Comparison of ENCODE assay signal across 19 cellular contexts in the genomic region with DNA sequence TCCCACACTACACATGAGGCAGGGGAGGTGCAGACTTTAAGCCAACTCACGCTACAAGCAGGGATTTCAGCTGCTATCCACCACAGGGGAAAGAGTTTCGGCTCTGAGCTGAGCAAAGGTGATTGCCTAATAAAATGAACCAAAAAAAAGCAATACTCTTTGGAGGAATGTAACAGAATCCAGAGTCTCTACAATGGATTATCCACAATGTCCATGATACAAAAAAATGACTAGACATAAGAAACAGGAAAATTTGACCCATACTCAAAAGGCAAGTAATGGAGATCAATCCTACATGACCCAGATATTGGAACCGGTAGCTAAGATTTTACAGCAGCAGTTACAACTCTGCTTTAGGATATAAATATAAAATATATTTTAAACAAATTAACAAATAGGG. TPM values are rescaled to one million over a fixed set of nuclear protein-coding genes. Genes with fewer than 3 reads are reported as not detected.
DNase-seq lines count a peak whose midpoint lies in the region; ATAC-seq and TF ChIP-seq lines count a peak whose summit lies in the region.
"Had no signal": no experiment of that assay in that cellular context is flagged by ENCODE, and none has a peak within 500 bp of the region (broad histone marks: within the 10 kb centered on the region; RNA-seq: fewer than 3 reads in every experiment).

No MANE protein-coding gene starts in this region.

- H3K27ac ChIP-seq in HEK293 (ENCODE audit: extremely low read depth, low read depth, low read length): no peak overlapping the region
- H3K27ac ChIP-seq: BLaER1 had no signal

- no peak for TF ChIP-seq CTCF in Calu3 (IDR thresholded peaks at IDR 0.05; ENCODE audit: unreplicated experiment)
- no peak for TF ChIP-seq CTCF in HEK293 (tag by site-specific recombination; IDR thresholded peaks at IDR 0.05)
- TF ChIP-seq CTCF in GM13977 (IDR thresholded peaks at IDR 0.05; ENCODE audit: extremely low read depth, insufficient read depth, missing control alignments): no peak

- intact Hi-C loops in Calu3 (cut with micrococcal nuclease; ENCODE audit: unreplicated experiment): no loop called here

- no peaks in the 10 kb centered on the region for H3K9me3 ChIP-seq in HEK293 (ENCODE audit: control insufficient read depth, insufficient read depth, low read depth, low read length)
- H3K9me3 ChIP-seq: BE2C had no signal

- DNase-seq in Calu3 (no peak), GM13977 (ENCODE audit: low spot score) (no peak), OCI-M2 (lab: John Stamatoyannopoulos, UW; ENCODE audit: unreplicated experiment) (no peak), germinal center (ENCODE audit: low spot score) (no peak)
- DNase-seq: 8988T; ACHN; BE2C; C1 segment of cervical spinal cord; CD4-positive, alpha-beta memory T cell; CD4-positive, CD25-positive, alpha-beta regulatory T cell; CD8-positive, alpha-beta memory T cell; COR-L47; DMS79 treated with DMSO at 0.1 percent for 48 hours; GF-D8 had no signal

- no peaks in the 10 kb centered on the region for H3K4me1 ChIP-seq in HEK293 (ENCODE audit: control insufficient read depth, insufficient read depth, low read length)

- BruUV-seq in Calu3 (replicated peaks; lab: Mats Ljungman, UMichigan): no TSS peak

- H3K27ac Mint-ChIP-seq in Calu3 (ENCODE audit: unreplicated experiment): peak overlapping the region; percentile 51
- H3K27ac Mint-ChIP-seq in activated T-helper 17 cell treated with anti-CD3 and anti-CD28 coated beads, Interleukin-2, amount 50 U/mL, for 72 hours: peak overlapping the region; percentile 72
- H3K27ac Mint-ChIP-seq: CD14-positive monocyte; CD4-positive, alpha-beta memory T cell; CD4-positive, CD25-positive, alpha-beta regulatory T cell; CD8-positive, alpha-beta memory T cell had no signal

- CTCF ChIA-PET in Calu3 (lab: Charles Lee) (no interaction called here), HEK293 (lab: Yijun Ruan, JAX) (interaction anchor here (0.9 kb wide), 2 partner anchors 191 to 209 kb away, joined by 3 to 5 read pairs; no protein-coding TSS in a partner anchor)

- in situ Hi-C loops in GM13977 (cut with MboI; ENCODE audit: low pct_unique_long_range_greater_than_20kb, low sequenced_read_pairs, unreplicated experiment): no loop called here

- no peaks in the 10 kb centered on the region for H3K4me1 Mint-ChIP-seq in Calu3 (ENCODE audit: low read depth, unreplicated experiment)
- no peaks in the 10 kb centered on the region for H3K4me1 Mint-ChIP-seq in activated T-helper 17 cell treated with anti-CD3 and anti-CD28 coated beads, Interleukin-2, amount 50 U/mL, for 72 hours
- H3K4me1 Mint-ChIP-seq: CD14-positive monocyte; CD4-positive, alpha-beta memory T cell; CD4-positive, CD25-positive, alpha-beta regulatory T cell; CD8-positive, alpha-beta memory T cell had no signal

- H3K27me3 Mint-ChIP-seq in Calu3 (ENCODE audit: unreplicated experiment): no peaks in the 10 kb centered on the region
- H3K27me3 Mint-ChIP-seq in activated T-helper 17 cell treated with anti-CD3 and anti-CD28 coated beads, Interleukin-2, amount 50 U/mL, for 72 hours: no peaks in the 10 kb centered on the region
- H3K27me3 Mint-ChIP-seq: CD4-positive, alpha-beta memory T cell; CD4-positive, CD25-positive, alpha-beta regulatory T cell; CD8-positive, alpha-beta memory T cell had no signal

- ATAC-seq in activated T-helper 17 cell treated with anti-CD3 and anti-CD28 coated beads, Interleukin-2, amount 50 U/mL, for 72 hours (replicated peaks): no peak

- peaks cover 55% of the 10 kb centered on the region for H3K36me3 Mint-ChIP-seq in Calu3 (ENCODE audit: insufficient read depth, unreplicated experiment)
- peaks cover 21% of the 10 kb centered on the region for H3K36me3 Mint-ChIP-seq in activated T-helper 17 cell treated with anti-CD3 and anti-CD28 coated beads, Interleukin-2, amount 50 U/mL, for 72 hours (ENCODE audit: low read depth)
- H3K36me3 Mint-ChIP-seq: CD4-positive, CD25-positive, alpha-beta regulatory T cell had no signal

- H3K4me3 ChIP-seq in HEK293 (ENCODE audit: low read depth, low read length): no peak overlapping the region
- H3K4me3 ChIP-seq: BLaER1 had no signal

- no peak overlapping the region for H3K4me3 Mint-ChIP-seq in Calu3 (ENCODE audit: low read depth, unreplicated experiment)
- H3K4me3 Mint-ChIP-seq in activated T-helper 17 cell treated with anti-CD3 and anti-CD28 coated beads, Interleukin-2, amount 50 U/mL, for 72 hours: no peak overlapping the region
- H3K4me3 Mint-ChIP-seq: CD14-positive monocyte; CD4-positive, CD25-positive, alpha-beta regulatory T cell; CD8-positive, alpha-beta memory T cell had no signal

- peaks cover 3% of the 10 kb centered on the region for H3K9me3 Mint-ChIP-seq in Calu3 (ENCODE audit: low read depth, unreplicated experiment)
- H3K9me3 Mint-ChIP-seq in activated T-helper 17 cell treated with anti-CD3 and anti-CD28 coated beads, Interleukin-2, amount 50 U/mL, for 72 hours: no peaks in the 10 kb centered on the region

- H3K36me3 ChIP-seq in HEK293 (ENCODE audit: control insufficient read depth in 2 of 2, insufficient read depth in 1 of 2, low read length in 2 of 2): peaks cover 0 to 29% of the 10 kb centered on the region in 2 experiments; a peak in 2 of 3 replicates

- POLR2A ChIA-PET in HEK293 (lab: Yijun Ruan, JAX): no interaction called here

TF ChIP-seq in HEK293, 187 proteins besides CTCF, POLR2A, EP300 and RAD21 (continues in another document):
- 0 out of 2 replicates have a peak, but pooled peaks have one; percentile 29 for TF ChIP-seq ZNF549 (tag by site-specific recombination; IDR thresholded peaks at IDR 0.05)
- no peak for TF ChIP-seq PRDM1 (tag by site-specific recombination; IDR thresholded peaks at IDR 0.05)
- peak; percentile 86 for TF ChIP-seq SETDB1 (IDR thresholded peaks at IDR 0.05; ENCODE audit: insufficient read length, low read length)
- TF ChIP-seq, protein P1, sequence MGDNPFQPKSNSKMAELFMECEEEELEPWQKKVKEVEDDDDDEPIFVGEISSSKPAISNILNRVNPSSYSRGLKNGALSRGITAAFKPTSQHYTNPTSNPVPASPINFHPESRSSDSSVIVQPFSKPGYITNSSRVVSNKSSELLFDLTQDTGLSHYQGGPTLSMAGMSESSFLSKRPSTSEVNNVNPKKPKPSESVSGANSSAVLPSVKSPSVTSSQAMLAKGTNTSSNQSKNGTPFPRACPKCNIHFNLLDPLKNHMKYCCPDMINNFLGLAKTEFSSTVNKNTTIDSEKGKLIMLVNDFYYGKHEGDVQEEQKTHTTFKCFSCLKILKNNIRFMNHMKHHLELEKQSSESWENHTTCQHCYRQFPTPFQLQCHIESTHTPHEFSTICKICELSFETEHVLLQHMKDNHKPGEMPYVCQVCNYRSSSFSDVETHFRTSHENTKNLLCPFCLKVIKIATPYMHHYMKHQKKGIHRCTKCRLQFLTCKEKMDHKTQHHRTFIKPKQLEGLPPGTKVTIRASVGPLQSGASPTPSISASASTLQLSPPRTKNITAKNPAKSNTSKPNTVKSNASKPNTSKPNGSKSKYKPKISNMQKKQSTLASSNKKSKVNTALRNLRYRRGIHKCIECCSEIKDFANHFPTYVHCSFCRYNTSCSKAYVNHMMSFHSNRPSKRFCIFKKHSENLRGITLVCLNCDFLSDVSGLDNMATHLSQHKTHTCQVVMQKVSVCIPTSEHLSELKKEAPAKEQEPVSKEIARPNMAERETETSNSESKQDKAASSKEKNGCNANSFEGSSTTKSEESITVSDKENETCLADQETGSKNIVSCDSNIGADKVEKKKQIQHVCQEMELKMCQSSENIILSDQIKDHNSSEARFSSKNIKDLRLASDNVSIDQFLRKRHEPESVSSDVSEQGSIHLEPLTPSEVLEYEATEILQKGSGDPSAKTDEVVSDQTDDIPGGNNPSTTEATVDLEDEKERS (tag by site-specific recombination; IDR thresholded peaks at IDR 0.05): 0 out of 2 replicates have a peak, but pooled peaks have one; percentile 54
- TF ChIP-seq ZBTB17 (tag by site-specific recombination; IDR thresholded peaks at IDR 0.05): no peak
- TF ChIP-seq, protein P2, sequence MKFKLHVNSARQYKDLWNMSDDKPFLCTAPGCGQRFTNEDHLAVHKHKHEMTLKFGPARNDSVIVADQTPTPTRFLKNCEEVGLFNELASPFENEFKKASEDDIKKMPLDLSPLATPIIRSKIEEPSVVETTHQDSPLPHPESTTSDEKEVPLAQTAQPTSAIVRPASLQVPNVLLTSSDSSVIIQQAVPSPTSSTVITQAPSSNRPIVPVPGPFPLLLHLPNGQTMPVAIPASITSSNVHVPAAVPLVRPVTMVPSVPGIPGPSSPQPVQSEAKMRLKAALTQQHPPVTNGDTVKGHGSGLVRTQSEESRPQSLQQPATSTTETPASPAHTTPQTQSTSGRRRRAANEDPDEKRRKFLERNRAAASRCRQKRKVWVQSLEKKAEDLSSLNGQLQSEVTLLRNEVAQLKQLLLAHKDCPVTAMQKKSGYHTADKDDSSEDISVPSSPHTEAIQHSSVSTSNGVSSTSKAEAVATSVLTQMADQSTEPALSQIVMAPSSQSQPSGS (tag by site-specific recombination; IDR thresholded peaks at IDR 0.05; ENCODE audit: low read depth): no peak
- TF ChIP-seq HOXA7 (CRISPR knock-in tag; IDR thresholded peaks at IDR 0.05; ENCODE audit: borderline replicate concordance): no peak
- TF ChIP-seq ZNF654 (tag by site-specific recombination; IDR thresholded peaks at IDR 0.05; ENCODE audit: low read depth): no peak
- TF ChIP-seq ZNF37A (tag by site-specific recombination; IDR thresholded peaks at IDR 0.05): no peak
- TF ChIP-seq, protein P3, sequence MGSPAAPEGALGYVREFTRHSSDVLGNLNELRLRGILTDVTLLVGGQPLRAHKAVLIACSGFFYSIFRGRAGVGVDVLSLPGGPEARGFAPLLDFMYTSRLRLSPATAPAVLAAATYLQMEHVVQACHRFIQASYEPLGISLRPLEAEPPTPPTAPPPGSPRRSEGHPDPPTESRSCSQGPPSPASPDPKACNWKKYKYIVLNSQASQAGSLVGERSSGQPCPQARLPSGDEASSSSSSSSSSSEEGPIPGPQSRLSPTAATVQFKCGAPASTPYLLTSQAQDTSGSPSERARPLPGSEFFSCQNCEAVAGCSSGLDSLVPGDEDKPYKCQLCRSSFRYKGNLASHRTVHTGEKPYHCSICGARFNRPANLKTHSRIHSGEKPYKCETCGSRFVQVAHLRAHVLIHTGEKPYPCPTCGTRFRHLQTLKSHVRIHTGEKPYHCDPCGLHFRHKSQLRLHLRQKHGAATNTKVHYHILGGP (tag by site-specific recombination; IDR thresholded peaks at IDR 0.05): no peak
- TF ChIP-seq SP7 (tag by site-specific recombination; IDR thresholded peaks at IDR 0.05): no peak

RNA-seq across cellular contexts. Expression of a gene that starts 19.0 kb away (rescaled TPM):
- total RNA-seq in Calu3 (2022): not detected in 2 replicates
- total RNA-seq in activated T-helper 17 cell treated with anti-CD3 and anti-CD28 coated beads, Interleukin-2, amount 50 U/mL, for 72 hours: 10 to 100 TPM; 14.3 to 22.5 TPM
- total RNA-seq: A673 had no signal

RNA-seq across cellular contexts. Expression of a gene that starts 21.3 kb away (rescaled TPM):
- 84.9 and 85.4 TPM in 2 replicates for total RNA-seq in Calu3 (2022)
- 10 to 100 TPM; 49.2 to 67.9 TPM for total RNA-seq in activated T-helper 17 cell treated with anti-CD3 and anti-CD28 coated beads, Interleukin-2, amount 50 U/mL, for 72 hours

RNA-seq across cellular contexts. Expression of a gene that starts 25.8 kb away (rescaled TPM):
- total RNA-seq in Calu3 (2022): not detected in 2 replicates
- total RNA-seq in activated T-helper 17 cell treated with anti-CD3 and anti-CD28 coated beads, Interleukin-2, amount 50 U/mL, for 72 hours: not detected
- total RNA-seq: A673; CD4-positive, alpha-beta memory T cell; CD4-positive, CD25-positive, alpha-beta regulatory T cell; CD8-positive, alpha-beta memory T cell had no signal

RNA-seq across cellular contexts. Expression of a gene that starts 39.7 kb away (rescaled TPM):
- total RNA-seq in Calu3 (2022): 117 and 122 TPM in 2 replicates
- total RNA-seq in activated T-helper 17 cell treated with anti-CD3 and anti-CD28 coated beads, Interleukin-2, amount 50 U/mL, for 72 hours: 10 to 100 TPM; 44.8 to 63.9 TPM

Comparison
In these comparisons a context has a peak if more than half of its experiments do, and no peak if none do; other contexts are left out.
1. RNA of a gene that starts 19.0 kb away (total RNA-seq): 14.3 to 22.5 TPM in activated T-helper 17 cell treated with anti-CD3 and anti-CD28 coated beads, Interleukin-2, amount 50 U/mL, for 72 hours; not detected in Calu3; every median in the first group is over 10 times any median in the second.